ENCODE assay signal across 1 cellular context in the genomic region with DNA sequence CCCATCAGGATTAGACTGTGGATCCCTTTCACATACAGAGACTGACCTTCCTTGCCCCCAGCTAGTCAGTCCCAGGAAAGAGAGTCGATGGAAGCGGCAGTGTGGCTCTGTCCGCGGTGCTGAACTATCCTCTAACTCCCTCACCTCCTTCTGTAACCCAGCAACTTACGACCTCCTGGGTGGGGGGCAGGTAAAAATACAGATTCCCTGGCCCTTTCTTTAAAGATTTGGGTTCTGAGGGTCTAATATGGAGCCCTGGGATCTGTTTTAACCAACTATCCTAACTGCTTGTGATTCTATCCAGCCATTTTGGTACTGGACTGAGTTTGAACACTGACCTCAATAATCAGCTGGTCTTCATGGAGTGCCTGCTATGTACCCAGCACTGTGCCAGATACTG.
TF ChIP-seq lines count a peak whose summit lies in the region.

No MANE protein-coding gene starts in this region.

TF ChIP-seq in endothelial cell of umbilical vein, 7 proteins besides CTCF, POLR2A, EP300 and RAD21:
- TF ChIP-seq JUN (IDR thresholded peaks at IDR 0.05; ENCODE audit: borderline replicate concordance, insufficient read depth, insufficient read length, low read depth), result no peak
- no peak for TF ChIP-seq MYC (IDR thresholded peaks at IDR 0.05; ENCODE audit: low read depth, low read length)
- no peak for TF ChIP-seq MAX (IDR thresholded peaks at IDR 0.05; ENCODE audit: insufficient read depth, insufficient read length)
- TF ChIP-seq POLR2AphosphoS5 (IDR thresholded peaks at IDR 0.05; ENCODE audit: insufficient read depth, low read depth, low read length), result no peak
- no peak for TF ChIP-seq GATA2 (IDR thresholded peaks at IDR 0.05; ENCODE audit: insufficient read depth, insufficient read length, low read depth, low read length)
